In genomic region chr6:52597738-52598122, GRCh38 we compare ENCODE assay signal across 14 cellular contexts. TPM values are rescaled to one million over a fixed set of nuclear protein-coding genes. Genes with fewer than 3 reads are reported as not detected.
A peak's percentile ranks its signal among the peaks of the same experiment; 100 is the strongest.
DNase-seq lines count a peak whose midpoint lies in the region; ATAC-seq, FAIRE-seq and TF ChIP-seq lines count a peak whose summit lies in the region.
"Had no signal": no experiment of that assay in that cellular context is flagged by ENCODE, and none has a peak within 500 bp of the region (broad histone marks: within the 10 kb centered on the region; RNA-seq: fewer than 3 reads in every experiment).

No MANE protein-coding gene starts in this region.

- TF ChIP-seq CTCF in A549 (IDR thresholded peaks at IDR 0.05) = no peak
- no peak for TF ChIP-seq CTCF in IMR-90 (conservative IDR thresholded peaks at IDR 0.05; ENCODE audit: low read depth, low read length)
- TF ChIP-seq CTCF in endodermal cell (conservative IDR thresholded peaks at IDR 0.05) = no peak

- DNase-seq in A549 (ENCODE audit: low read depth in 1 of 2, low spot score in 1 of 2) (no peak), IMR-90 (no peak), endodermal cell (no peak), neuronal stem cell (ENCODE audit: low spot score) (no peak), NCI-H187 (lab: John Stamatoyannopoulos, UW) (no peak), HCEC 1CT (no peak), GM12891 (ENCODE audit: insufficient read length, low spot score) (no peak)
- DNase-seq: activated B cell treated with CpG ODN at 0.5 μM for 24 hours, activated T-cell treated with anti-CD3 and anti-CD28 coated beads for 4 hours, cortex of kidney had no signal

- H2BK5ac ChIP-seq in IMR-90 (ENCODE audit: low read depth, low read length, poor library complexity, severe bottlenecking) (peak overlapping the region; percentile 6), neuronal stem cell (ENCODE audit: low read length) (no peak overlapping the region)

- H3K4me1 ChIP-seq in A549 = peaks cover 37% of the 10 kb centered on the region
- peaks cover 23% of the 10 kb centered on the region for H3K4me1 ChIP-seq in IMR-90 (ENCODE audit: control insufficient read depth, insufficient read depth, low read length)
- H3K4me1 ChIP-seq in endodermal cell (ENCODE audit: control insufficient read depth, insufficient read depth, low read length) = no peaks in the 10 kb centered on the region
- peaks cover 10 to 16% of the 10 kb centered on the region in 2 donors for H3K4me1 ChIP-seq in neuronal stem cell (ENCODE audit: control insufficient read depth in 2 of 2, insufficient read depth in 1 of 2, low read depth in 1 of 2, low read length in 2 of 2)

- POLR2A ChIA-PET in A549 (lab: Yijun Ruan, JAX) (no interaction called here), IMR-90 (lab: Charles Lee; ENCODE audit: unreplicated experiment) (no interaction called here)

- H2BK20ac ChIP-seq in IMR-90 (ENCODE audit: low read depth, low read length) = peak overlapping the region; percentile 79

- H3K27ac ChIP-seq in A549 = peak overlapping the region; percentile 18 to 36; a peak in 4 of 6 replicates
- no peak overlapping the region for H3K27ac ChIP-seq in IMR-90 (ENCODE audit: insufficient read depth, low read length)
- H3K27ac ChIP-seq in endodermal cell (ENCODE audit: low read depth, low read length) = no peak overlapping the region
- H3K27ac ChIP-seq in neuronal stem cell (replicated peaks; ENCODE audit: low read length) = no peak overlapping the region

- no peak for TF ChIP-seq RAD21 in A549 (conservative IDR thresholded peaks at IDR 0.05 in 1 of 2, IDR thresholded peaks at IDR 0.05 in 1 of 2)
- TF ChIP-seq RAD21 in IMR-90 (IDR thresholded peaks at IDR 0.05; ENCODE audit: low read length) = no peak

- H2BK120ac ChIP-seq in IMR-90 (ENCODE audit: low read depth, low read length) (peak overlapping the region; percentile 58), neuronal stem cell (ENCODE audit: low read depth, low read length) (no peak overlapping the region)

- TF ChIP-seq POLR2A in A549 (IDR thresholded peaks at IDR 0.05; ENCODE audit: low read length) (no peak), IMR-90 (IDR thresholded peaks at IDR 0.05; ENCODE audit: low read depth, low read length) (no peak), GM12891 (IDR thresholded peaks at IDR 0.05; ENCODE audit: low read depth, low read length) (no peak)

- H3K4me2 ChIP-seq in A549 (peak overlapping the region; percentile 65), IMR-90 (ENCODE audit: low read depth, low read length) (no peak overlapping the region), neuronal stem cell (ENCODE audit: insufficient read depth, low read length, poor library complexity, severe bottlenecking) (no peak overlapping the region)

- no TSS peak for BruUV-seq in IMR-90 (replicated peaks; lab: Mats Ljungman, UMichigan)

- no peak for ATAC-seq in A549
- no peak for ATAC-seq in IMR-90 (ENCODE audit: low read depth)
- ATAC-seq in HG03342 (IDR thresholded peaks at IDR 0.05; ENCODE audit: unreplicated experiment) = no peak

- FAIRE-seq in A549 (lab: Jason Lieb, UNC) (no peak), GM12891 (lab: Jason Lieb, UNC) (no peak)

- H3K4me1 Mint-ChIP-seq in endodermal cell = peaks cover 20% of the 10 kb centered on the region

- H2AFZ ChIP-seq in IMR-90 (replicated peaks; ENCODE audit: low read length, poor library complexity) = peak overlapping the region; percentile 81
- H2AFZ ChIP-seq in neuronal stem cell (ENCODE audit: low read length) = peak overlapping the region; percentile 90

- H2AK9ac ChIP-seq in IMR-90 (replicated peaks; ENCODE audit: low read depth, low read length, poor library complexity) = peak overlapping the region; percentile 13

- peak overlapping the region; percentile 73 for H4K5ac ChIP-seq in IMR-90 (ENCODE audit: low read depth, low read length)

- no peak for TF ChIP-seq EP300 in A549 (IDR thresholded peaks at IDR 0.05)

- H3K9me3 Mint-ChIP-seq in endodermal cell = no peaks in the 10 kb centered on the region
- H3K9me3 Mint-ChIP-seq: activated B cell treated with CpG ODN at 0.5 μM for 24 hours; activated naive CD8-positive, alpha-beta T cell treated with anti-CD3 and anti-CD28 coated beads, Interleukin-2, amount 50 U/mL, for 24 hours; naive thymus-derived CD4-positive, alpha-beta T cell had no signal

- H3K18ac ChIP-seq in IMR-90 (ENCODE audit: low read depth, low read length) = peak overlapping the region; percentile 61
- no peak overlapping the region for H3K18ac ChIP-seq in neuronal stem cell (ENCODE audit: low read length)

- no peaks in the 10 kb centered on the region for H3K27me3 ChIP-seq in IMR-90 (ENCODE audit: control insufficient read depth, insufficient read depth, low read length)
- H3K27me3 ChIP-seq in endodermal cell (ENCODE audit: control insufficient read depth, insufficient read depth, low read length, poor library complexity, severe bottlenecking) = no peaks in the 10 kb centered on the region
- H3K27me3 ChIP-seq in neuronal stem cell (ENCODE audit: control insufficient read depth in 3 of 3, insufficient read depth in 3 of 3, low read depth in 1 of 3, low read length in 3 of 3) = no peaks in the 10 kb centered on the region
- H3K27me3 ChIP-seq: transverse colon had no signal

- H4K8ac ChIP-seq in IMR-90 (ENCODE audit: low read depth in 2 of 2, low read length in 2 of 2) = peak overlapping the region; percentile 42 to 76; a peak in 3 of 4 replicates
- H4K8ac ChIP-seq in neuronal stem cell (ENCODE audit: low read depth, low read length) = peak overlapping the region; percentile 87

- H3K56ac ChIP-seq in IMR-90 (ENCODE audit: extremely low read depth, insufficient read depth, low read length) = no peak overlapping the region

- H2AK5ac ChIP-seq in IMR-90 (ENCODE audit: low read depth, low read length) (peak overlapping the region; percentile 75), neuronal stem cell (ENCODE audit: low read depth, low read length) (no peak overlapping the region)

- H4K91ac ChIP-seq in IMR-90 (ENCODE audit: insufficient read depth, low read depth, low read length) (peak overlapping the region; percentile 67), neuronal stem cell (ENCODE audit: low read depth, low read length, poor library complexity) (no peak overlapping the region)

- H3K9me1 ChIP-seq in IMR-90 (ENCODE audit: insufficient read depth, low read length) = peaks cover 20% of the 10 kb centered on the region

- H3K23ac ChIP-seq in IMR-90 (ENCODE audit: low read depth, low read length) (peak overlapping the region; percentile 42; the same call in 1 of the 2 replicates), neuronal stem cell (ENCODE audit: low read depth, low read length, poor library complexity) (no peak overlapping the region)

- H3K9ac ChIP-seq in IMR-90 (ENCODE audit: low read depth, low read length) (no peak overlapping the region), endodermal cell (ENCODE audit: extremely low read depth, low read length, poor library complexity, severe bottlenecking) (no peak overlapping the region), neuronal stem cell (ENCODE audit: low read depth, low read length, poor library complexity) (no peak overlapping the region)

- peak overlapping the region; percentile 37 for H3K4me3 Mint-ChIP-seq in endodermal cell
- H3K4me3 Mint-ChIP-seq: activated B cell treated with CpG ODN at 0.5 μM for 24 hours; activated naive CD8-positive, alpha-beta T cell treated with anti-CD3 and anti-CD28 coated beads, Interleukin-2, amount 50 U/mL, for 24 hours; naive thymus-derived CD4-positive, alpha-beta T cell had no signal

- dilution Hi-C loops in IMR-90 (cut with HindIII; ENCODE audit: low sequenced_read_pairs, unreplicated experiment) = no loop called here

- H2BK15ac ChIP-seq in IMR-90 (ENCODE audit: low read depth, low read length) = peak overlapping the region; percentile 67; the same call in 2 of the 3 replicates
- H2BK15ac ChIP-seq in neuronal stem cell (ENCODE audit: low read length) = no peak overlapping the region

- H3K36me3 ChIP-seq in IMR-90 (ENCODE audit: control insufficient read depth, insufficient read depth, low read length) (no peaks in the 10 kb centered on the region), endodermal cell (ENCODE audit: control insufficient read depth, insufficient read depth, low read length) (no peaks in the 10 kb centered on the region), neuronal stem cell (replicated peaks in 1 of 2; ENCODE audit: control insufficient read depth in 2 of 2, insufficient read depth in 2 of 2, low read length in 2 of 2) (no peaks in the 10 kb centered on the region)
- H3K36me3 ChIP-seq: transverse colon had no signal

- peak overlapping the region; percentile 80 for H3K4ac ChIP-seq in IMR-90 (ENCODE audit: low read depth, low read length)
- H3K4ac ChIP-seq in neuronal stem cell (ENCODE audit: low read length) = no peak overlapping the region

- H3K27me3 Mint-ChIP-seq in endodermal cell (ENCODE audit: insufficient read depth) = no peaks in the 10 kb centered on the region
- H3K27me3 Mint-ChIP-seq: activated naive CD8-positive, alpha-beta T cell treated with anti-CD3 and anti-CD28 coated beads, Interleukin-2, amount 50 U/mL, for 24 hours had no signal

- intact Hi-C loops in IMR-90 (cut with micrococcal nuclease) = loop anchor here (1.0 kb wide), 1 partner anchor 55 kb away; no protein-coding TSS in a partner anchor

- H4K20me1 ChIP-seq in IMR-90 (ENCODE audit: insufficient read depth, low read length) = no peaks in the 10 kb centered on the region

- in situ Hi-C loops in IMR-90 (cut with MboI; ENCODE audit: low sequenced_read_pairs) = loop anchor here (5.0 kb wide), 1 partner anchor 180 kb away; no protein-coding TSS in a partner anchor

- H3K14ac ChIP-seq in IMR-90 (replicated peaks; ENCODE audit: low read depth, low read length) = peak overlapping the region; percentile 30
- H3K14ac ChIP-seq in neuronal stem cell (ENCODE audit: low read length) = no peak overlapping the region

- H3K27ac Mint-ChIP-seq in endodermal cell = peak overlapping the region; percentile 86
- H3K27ac Mint-ChIP-seq: activated B cell treated with CpG ODN at 0.5 μM for 24 hours; activated naive CD8-positive, alpha-beta T cell treated with anti-CD3 and anti-CD28 coated beads, Interleukin-2, amount 50 U/mL, for 24 hours had no signal

- H3K79me1 ChIP-seq in IMR-90 (ENCODE audit: low read depth in 1 of 2, low read length in 2 of 2) (peaks cover 0 to 10% of the 10 kb centered on the region in 2 experiments; a peak in 1 of 4 replicates), neuronal stem cell (ENCODE audit: low read depth, low read length) (no peaks in the 10 kb centered on the region)

- H3K9me3 ChIP-seq in A549 (no peaks in the 10 kb centered on the region), IMR-90 (ENCODE audit: control insufficient read depth, insufficient read depth, low read length) (no peaks in the 10 kb centered on the region), endodermal cell (ENCODE audit: control insufficient read depth, low read length) (no peaks in the 10 kb centered on the region), neuronal stem cell (replicated peaks in 1 of 2; ENCODE audit: control insufficient read depth in 2 of 2, insufficient read depth in 1 of 2, low read depth in 1 of 2, low read length in 2 of 2) (no peaks in the 10 kb centered on the region)
- H3K9me3 ChIP-seq: transverse colon had no signal

- H3K4me3 ChIP-seq in A549 (no peak overlapping the region), IMR-90 (ENCODE audit: insufficient read depth, low read depth, low read length) (no peak overlapping the region), endodermal cell (ENCODE audit: low read length) (no peak overlapping the region), neuronal stem cell (ENCODE audit: low read length in 2 of 2) (no peak overlapping the region)

- H3K36me3 Mint-ChIP-seq in endodermal cell (ENCODE audit: low read depth) = no peaks in the 10 kb centered on the region
- H3K36me3 Mint-ChIP-seq: naive thymus-derived CD4-positive, alpha-beta T cell had no signal

- no peak overlapping the region for H2BK12ac ChIP-seq in neuronal stem cell (ENCODE audit: low read length)

- CTCF ChIA-PET in A549 (lab: Yijun Ruan, JAX) (interaction anchor here (0.7 to 3.9 kb wide), 22 partner anchors 10 to 312 kb away, joined by 3 to 22 read pairs (median 5); partner anchors contain the start of genes EFHC1 and TRAM2), IMR-90 (lab: Yijun Ruan, JAX) (interaction anchor here (0.8 to 1.8 kb wide), 4 partner anchors 9 to 55 kb away, joined by 4 to 7 read pairs (median 4); partner anchors contain the start of gene TRAM2)

RNA-seq across cellular contexts. Expression of gene TRAM2, which starts 20.9 kb away (rescaled TPM):
- polyA plus RNA-seq in A549 (2011; rRNA removed) (25.4 and 25.6 TPM in 2 replicates), A549 (2017; fragmentation: RNase III; extraction: RNeasy Plus Mini Kit Qiagen cat#74134 plus additional on column Dnase treatment) (16.4 to 18.9 TPM (median 18.9 TPM) in 3 replicates), IMR-90 (2012; rRNA removed) (94.2 and 95.7 TPM in 2 replicates)
- 10.3 and 14.3 TPM in 2 replicates for polyA plus RNA-seq in A549 (2012; cell fraction: cytosol; rRNA removed)
- polyA plus RNA-seq in A549 (2012; cell fraction: nucleus; rRNA removed) = 12.4 and 19.0 TPM in 2 replicates
- polyA minus RNA-seq in A549 (2011; rRNA and poly(A)+ RNA removed) = 31.9 and 32.9 TPM in 2 replicates
- total RNA-seq in IMR-90 (2012; rRNA removed) (77.2 and 81.1 TPM in 2 replicates), endodermal cell (10 to 100 TPM; 16.9 to 20.5 TPM)
- polyA plus RNA-seq in IMR-90 (2012; cell fraction: cytosol; rRNA removed) = 51.8 and 52.7 TPM in 2 replicates
- 86.8 and 207 TPM in 2 replicates for polyA plus RNA-seq in IMR-90 (2012; cell fraction: nucleus; rRNA removed; ENCODE audit: low replicate concordance)
- polyA plus RNA-seq in endodermal cell (2013, experiment 1 of 2) = 13.4 TPM
- 13.2 TPM for polyA plus RNA-seq in endodermal cell (2013, experiment 2 of 2)
- polyA plus RNA-seq in neuronal stem cell (2013, experiment 1 of 2) = 13.2 TPM
- polyA plus RNA-seq in neuronal stem cell (2013, experiment 2 of 2) = 14.0 TPM
- polyA plus RNA-seq in GM12891 (2012; ENCODE audit: low read depth, missing spikeins) = 7.5 TPM

Comparison
In these comparisons a context has a peak if more than half of its experiments do, and no peak if none do; other contexts are left out.
1. H3K27ac ChIP-seq: peak in A549 (2 of 2); none in IMR-90 (single experiment), endodermal cell (single experiment) and neuronal stem cell (single experiment).